In genomic region chr1:212858461-212859265, GRCh38 we compare ENCODE assay signal across 8 cellular contexts. TPM values are rescaled to one million over a fixed set of nuclear protein-coding genes. Genes with fewer than 3 reads are reported as not detected.
DNase-seq lines count a peak whose midpoint lies in the region; ATAC-seq and TF ChIP-seq lines count a peak whose summit lies in the region.

No MANE protein-coding gene starts in this region.

- TF ChIP-seq CTCF in body of pancreas (IDR thresholded peaks at IDR 0.05) (no peak), sigmoid colon (IDR thresholded peaks at IDR 0.05) (no peak)

- no peaks in the 10 kb centered on the region for H3K27me3 Mint-ChIP-seq in CD8-positive, alpha-beta memory T cell

- peaks cover 17 to 25% (median 22%) of the 10 kb centered on the region in 3 donors for H3K4me1 Mint-ChIP-seq in CD8-positive, alpha-beta memory T cell

- peaks cover 27% of the 10 kb centered on the region for H3K4me1 ChIP-seq in CD8-positive, alpha-beta memory T cell (ENCODE audit: insufficient read depth, low read length)
- H3K4me1 ChIP-seq in body of pancreas (peaks cover 31% of the 10 kb centered on the region), sigmoid colon (peaks cover 0 to 39% (median 30%) of the 10 kb centered on the region in 4 donors)

- CTCF ChIA-PET in CD8-positive, alpha-beta memory T cell (lab: Charles Lee) = interaction anchor here (1.2 kb wide), 1 partner anchor 193 kb away, joined by 4 read pairs; no protein-coding TSS in a partner anchor

- POLR2A ChIA-PET in CD8-positive, alpha-beta memory T cell (lab: Charles Lee) = interaction anchor here (0.9 to 1.4 kb wide), 2 partner anchors 64 to 66 kb away, joined by 3 to 6 read pairs; no protein-coding TSS in a partner anchor

- H3K9me3 Mint-ChIP-seq in CD8-positive, alpha-beta memory T cell = no peaks in the 10 kb centered on the region

- peak overlapping the region; percentile 64 for H3K27ac ChIP-seq in CD8-positive, alpha-beta memory T cell (ENCODE audit: low read depth, low read length)
- H3K27ac ChIP-seq in body of pancreas (peak overlapping the region; percentile 74 to 88 (median 82)), sigmoid colon (peak overlapping the region; percentile 88 to 93 (median 92))

- intact Hi-C loops in body of pancreas (cut with DNase I) = no loop called here
- intact Hi-C loops in sigmoid colon (cut with DNase I) = loop anchor here (2.0 to 10.0 kb wide), 2 partner anchors 66 to 294 kb away; no protein-coding TSS in a partner anchor

- H3K9me3 ChIP-seq in CD8-positive, alpha-beta memory T cell (ENCODE audit: low read length) = no peaks in the 10 kb centered on the region
- H3K9me3 ChIP-seq in body of pancreas = no peaks in the 10 kb centered on the region
- peaks cover 2% of the 10 kb centered on the region for H3K9me3 ChIP-seq in iPS-18c (ENCODE audit: control insufficient read depth, insufficient read depth, low read length)
- no peaks in the 10 kb centered on the region for H3K9me3 ChIP-seq in sigmoid colon

- peak overlapping the region in 4 of 7 donors; percentile 92 to 99 (median 98) for H3K4me3 Mint-ChIP-seq in CD8-positive, alpha-beta memory T cell

- peak overlapping the region; percentile 78 for H3K4me3 ChIP-seq in CD8-positive, alpha-beta memory T cell (ENCODE audit: low read length)
- peak overlapping the region; percentile 72 to 86 for H3K4me3 ChIP-seq in body of pancreas
- peak overlapping the region; percentile 89 for H3K4me3 ChIP-seq in iPS-18c (ENCODE audit: insufficient read depth, low read depth, low read length)
- peak overlapping the region; percentile 81 to 98 (median 92) for H3K4me3 ChIP-seq in sigmoid colon

- peaks cover 3 to 16% (median 7%) of the 10 kb centered on the region in 3 donors for H3K36me3 Mint-ChIP-seq in CD8-positive, alpha-beta memory T cell

- 6 to 68% methylated on average over 4 to 48 of the region's 54 CpGs for WGBS in body of pancreas, 2 donors
- WGBS in sigmoid colon, 2 donors = 6 to 7% methylated on average over 54 of the region's 54 CpGs

- no peaks in the 10 kb centered on the region for H3K36me3 ChIP-seq in CD8-positive, alpha-beta memory T cell (ENCODE audit: insufficient read depth, low read length)
- no peaks in the 10 kb centered on the region for H3K36me3 ChIP-seq in body of pancreas (replicated peaks in 1 of 2; ENCODE audit: insufficient read depth in 1 of 2, low read depth in 2 of 2)
- H3K36me3 ChIP-seq in sigmoid colon = peaks cover 0 to under 1% (median 0%) of the 10 kb centered on the region in 4 donors

- TF ChIP-seq POLR2A in body of pancreas (IDR thresholded peaks at IDR 0.05) = no peak
- TF ChIP-seq POLR2A in sigmoid colon (IDR thresholded peaks at IDR 0.05) = no peak

- no peaks in the 10 kb centered on the region for H3K27me3 ChIP-seq in CD8-positive, alpha-beta memory T cell (ENCODE audit: insufficient read depth, low read length, poor library complexity, severe bottlenecking)
- no peaks in the 10 kb centered on the region for H3K27me3 ChIP-seq in body of pancreas
- H3K27me3 ChIP-seq in sigmoid colon = no peaks in the 10 kb centered on the region

- no peak for TF ChIP-seq EP300 in sigmoid colon (IDR thresholded peaks at IDR 0.05)

- peak overlapping the region in 7 of 8 donors; percentile 87 to 99 (median 96) for H3K27ac Mint-ChIP-seq in CD8-positive, alpha-beta memory T cell

- peak in 2 of 5 donors; percentile 25 to 53 for DNase-seq in CD8-positive, alpha-beta memory T cell
- DNase-seq in GM19238 (ENCODE audit: insufficient read length, low spot score) = peak; percentile 19
- DNase-seq in RKO (ENCODE audit: low spot score) = peak; percentile 56
- peak; percentile 16 to 24 (median 20) for DNase-seq in body of pancreas
- DNase-seq in sigmoid colon = peak; percentile 72
- no peak for DNase-seq in stimulated activated naive CD4-positive, alpha-beta T cell treated with Interleukin-2 at 50 U/mL for 16 hours (lab: John Stamatoyannopoulos, UW)

- ATAC-seq in HG03280 (IDR thresholded peaks at IDR 0.05; ENCODE audit: unreplicated experiment) (peak; percentile 23), body of pancreas (peak; percentile 22)

RNA-seq across cellular contexts. Expression of gene FLVCR1, which starts 0.6 kb away (rescaled TPM):
- total RNA-seq in CD8-positive, alpha-beta memory T cell = 10 to 100 TPM; 11.7 to 14.9 TPM
- 4.0 TPM for polyA plus RNA-seq in CD8-positive, alpha-beta memory T cell
- 1 to 10 TPM; 4.2 to 4.6 TPM for total RNA-seq in body of pancreas
- 1 to 10 TPM; 2.9 to 6.9 (median 5.1) TPM for total RNA-seq in sigmoid colon
- polyA plus RNA-seq in sigmoid colon = 1 to 10 TPM in 2 of 3 donors, under 1 TPM in 1; 0.60 to 5.2 (median 2.1) TPM

RNA-seq across cellular contexts. Expression of gene SPATA45, which starts 11.2 kb away (rescaled TPM):
- total RNA-seq in CD8-positive, alpha-beta memory T cell = not detected
- not detected for polyA plus RNA-seq in CD8-positive, alpha-beta memory T cell
- not detected for total RNA-seq in body of pancreas
- not detected for total RNA-seq in sigmoid colon
- not detected for polyA plus RNA-seq in sigmoid colon
